1 cellular context compared by ENCODE assay signal in genomic region chr16:86095906-86096485, GRCh38.
TF ChIP-seq lines count a peak whose summit lies in the region.

No MANE protein-coding gene starts in this region.

TF ChIP-seq in HepG2, 621 proteins besides CTCF, POLR2A, EP300 and RAD21:
- no peak for TF ChIP-seq ZSCAN29 (CRISPR knock-in tag; conservative IDR thresholded peaks at IDR 0.05)
- no peak for TF ChIP-seq ETS1 (CRISPR knock-in tag; IDR thresholded peaks at IDR 0.05)
- TF ChIP-seq ZMYM2 (CRISPR knock-in tag; IDR thresholded peaks at IDR 0.05) = no peak
- no peak for TF ChIP-seq ZBTB21 (CRISPR knock-in tag; IDR thresholded peaks at IDR 0.05)
- TF ChIP-seq DRAP1 (CRISPR knock-in tag; IDR thresholded peaks at IDR 0.05) = no peak
- no peak for TF ChIP-seq HMGA1 (CRISPR knock-in tag; conservative IDR thresholded peaks at IDR 0.05)
- TF ChIP-seq CCAR2 (optimal IDR thresholded peaks at IDR 0.05; ENCODE audit: low read depth, low read length) = no peak
- no peak for TF ChIP-seq ZNF574 (CRISPR knock-in tag; IDR thresholded peaks at IDR 0.05)
- TF ChIP-seq ZC3H13 (CRISPR knock-in tag; IDR thresholded peaks at IDR 0.05) = no peak
- TF ChIP-seq LRRFIP1 (CRISPR knock-in tag; conservative IDR thresholded peaks at IDR 0.05) = no peak
- TF ChIP-seq TFDP2 (CRISPR knock-in tag; IDR thresholded peaks at IDR 0.05) = no peak
- TF ChIP-seq ZNF451 (CRISPR knock-in tag; IDR thresholded peaks at IDR 0.05) = no peak
- TF ChIP-seq MTA3 (CRISPR knock-in tag; IDR thresholded peaks at IDR 0.05) = no peak
- no peak for TF ChIP-seq ZNF569 (CRISPR knock-in tag; IDR thresholded peaks at IDR 0.05; ENCODE audit: borderline replicate concordance)
- no peak for TF ChIP-seq TP53 (CRISPR knock-in tag; conservative IDR thresholded peaks at IDR 0.05)
- TF ChIP-seq ZNF121 (CRISPR knock-in tag; IDR thresholded peaks at IDR 0.05) = no peak
- TF ChIP-seq SRF (IDR thresholded peaks at IDR 0.05; ENCODE audit: low read depth, low read length) = no peak
- TF ChIP-seq TFE3 (CRISPR knock-in tag; IDR thresholded peaks at IDR 0.05) = no peak
- no peak for TF ChIP-seq NKX3-1 (CRISPR knock-in tag; IDR thresholded peaks at IDR 0.05)
